ENCODE assay signal across 22 cellular contexts in genomic region chr19:51680474-51680873, GRCh38. TPM values are rescaled to one million over a fixed set of nuclear protein-coding genes. Genes with fewer than 3 reads are reported as not detected.
DNase-seq lines count a peak whose midpoint lies in the region; ATAC-seq, FAIRE-seq and TF ChIP-seq lines count a peak whose summit lies in the region.
"Had no signal": no experiment of that assay in that cellular context is flagged by ENCODE, and none has a peak within 500 bp of the region (broad histone marks: within the 10 kb centered on the region; RNA-seq: fewer than 3 reads in every experiment).

No MANE protein-coding gene starts in this region.

- no peak overlapping the region for H2BK15ac ChIP-seq in H1 (ENCODE audit: low read length)

- H3K27ac ChIP-seq in HepG2 (ENCODE audit: extremely low read length, insufficient read depth, low read length) (no peak overlapping the region), right lobe of liver (no peak overlapping the region), H1 (ENCODE audit: low read depth, low read length) (no peak overlapping the region)
- H3K27ac ChIP-seq: 22Rv1; BLaER1 treated with 17β-estradiol and CSF1 and Interleukin-3, amounts not matched to agents 10 nM and 100 nM had no signal

- TF ChIP-seq EP300 in HepG2 (IDR thresholded peaks at IDR 0.05; ENCODE audit: low read depth in 2 of 2, low read length in 2 of 2) = no peak
- TF ChIP-seq EP300 in HepG2 (CRISPR knock-in tag; IDR thresholded peaks at IDR 0.05; ENCODE audit: borderline replicate concordance) = no peak
- TF ChIP-seq EP300 in H1 (IDR thresholded peaks at IDR 0.05; ENCODE audit: borderline replicate concordance in 1 of 2, low read depth in 2 of 2, low read length in 2 of 2) = no peak

- no peak overlapping the region for H2AK5ac ChIP-seq in H1 (ENCODE audit: low read depth, low read length)

- H3K27me3 Mint-ChIP-seq in glutamatergic neuron (ENCODE audit: unreplicated experiment) = no peaks in the 10 kb centered on the region

- H2BK20ac ChIP-seq in H1 (ENCODE audit: low read length) = no peak overlapping the region

- DNase-seq in HepG2 (ENCODE audit: low spot score) = no peak
- DNase-seq in right lobe of liver = no peak
- no peak for DNase-seq in H1 (ENCODE audit: low read depth in 1 of 2, low spot score in 2 of 2)
- no peak for DNase-seq in pons (ENCODE audit: low spot score)
- no peak for DNase-seq in glutamatergic neuron
- DNase-seq: ACHN; AML-193; BE2C; CD4-positive, alpha-beta T cell; CD8-positive, alpha-beta memory T cell; DMS 273 treated with DMSO at 0.1 percent for 48 hours; DMS79; EL; GDM1; GOT3; H7; HCEC 1CT had no signal

- H3K9me3 Mint-ChIP-seq in glutamatergic neuron (ENCODE audit: unreplicated experiment) = no peaks in the 10 kb centered on the region

- H3K23me2 ChIP-seq in H1 (ENCODE audit: low read depth, low read length) = no peaks in the 10 kb centered on the region

- peaks cover 11% of the 10 kb centered on the region; the same call in 1 of the 2 replicates for H3K9me3 ChIP-seq in HepG2 (ENCODE audit: low read length)
- H3K9me3 ChIP-seq in right lobe of liver = no peaks in the 10 kb centered on the region
- peaks cover 4 to 11% of the 10 kb centered on the region in 2 experiments; a peak in 2 of 4 replicates for H3K9me3 ChIP-seq in H1 (ENCODE audit: insufficient read depth in 2 of 2, low read depth in 1 of 2, low read length in 1 of 2)

- intact Hi-C loops in HepG2 (cut with micrococcal nuclease; ENCODE audit: unreplicated experiment) (no loop called here), right lobe of liver (cut with DNase I) (no loop called here)

- POLR2A ChIA-PET in HepG2 (lab: Yijun Ruan, JAX) = no interaction called here
- POLR2A ChIA-PET in H1 (lab: Charles Lee; ENCODE audit: partially characterized antibody) = no interaction called here

- H3K4me2 ChIP-seq in HepG2 (ENCODE audit: low read depth, low read length) = no peak overlapping the region
- no peak overlapping the region for H3K4me2 ChIP-seq in H1 (ENCODE audit: insufficient read depth in 1 of 2, low read depth in 2 of 2, low read length in 2 of 2)

- TF ChIP-seq CTCF in HepG2 (CRISPR knock-in tag; IDR thresholded peaks at IDR 0.05) = no peak
- no peak for TF ChIP-seq CTCF in right lobe of liver (IDR thresholded peaks at IDR 0.05)
- no peak for TF ChIP-seq CTCF in H1 (IDR thresholded peaks at IDR 0.05; ENCODE audit: control extremely low read depth in 1 of 3, insufficient read depth in 1 of 3, low read depth in 1 of 3, low read length in 3 of 3)
- no peak for TF ChIP-seq CTCF in glutamatergic neuron (IDR thresholded peaks at IDR 0.05; ENCODE audit: partially characterized antibody, unreplicated experiment)

- H2AFZ ChIP-seq in HepG2 (ENCODE audit: low read length) (no peak overlapping the region), H1 (ENCODE audit: low read length) (no peak overlapping the region)

- TF ChIP-seq RAD21 in HepG2 (CRISPR knock-in tag; IDR thresholded peaks at IDR 0.05) (no peak), H1 (IDR thresholded peaks at IDR 0.05 in 1 of 2, conservative IDR thresholded peaks at IDR 0.05 in 1 of 2; ENCODE audit: low read depth in 2 of 2, low read length in 2 of 2) (no peak)

- H3K27ac Mint-ChIP-seq in glutamatergic neuron (ENCODE audit: unreplicated experiment) = no peak overlapping the region
- H3K27ac Mint-ChIP-seq: CD14-positive monocyte; CD4-positive, alpha-beta T cell; CD8-positive, alpha-beta memory T cell had no signal

- in situ Hi-C loops in HepG2 (cut with HindIII; ENCODE audit: extremely low pct_ligation_motif_present, low pct_unique_long_range_greater_than_20kb) = no loop called here

- H3K79me2 ChIP-seq in HepG2 (ENCODE audit: insufficient read depth, low read length) = no peaks in the 10 kb centered on the region
- no peaks in the 10 kb centered on the region for H3K79me2 ChIP-seq in H1 (ENCODE audit: control insufficient read depth in 1 of 2, insufficient read depth in 2 of 2, low read length in 2 of 2)

- H3K9ac ChIP-seq in HepG2 (ENCODE audit: insufficient read depth, low read depth, low read length) (no peak overlapping the region), H1 (replicated peaks in 1 of 4; ENCODE audit: extremely low read depth in 1 of 4, low read depth in 3 of 4, low read length in 3 of 4) (no peak overlapping the region)
- H3K9ac ChIP-seq: BLaER1 treated with 17β-estradiol and CSF1 and Interleukin-3, amounts not matched to agents 10 nM and 100 nM had no signal

- H3K56ac ChIP-seq in H1 (replicated peaks; ENCODE audit: insufficient read length, low read depth, low read length) = no peak overlapping the region

- H4K91ac ChIP-seq in H1 (replicated peaks; ENCODE audit: insufficient read length, low read length) = no peak overlapping the region

- H4K20me1 ChIP-seq in HepG2 (ENCODE audit: insufficient read depth, low read length) (no peaks in the 10 kb centered on the region), H1 (replicated peaks in 1 of 2; ENCODE audit: control insufficient read depth in 1 of 2, insufficient read depth in 2 of 2, low read length in 2 of 2) (no peaks in the 10 kb centered on the region)
- H4K20me1 ChIP-seq: BLaER1 treated with 17β-estradiol and CSF1 and Interleukin-3, amounts not matched to agents 10 nM and 100 nM had no signal

- no peaks in the 10 kb centered on the region for H3K4me1 ChIP-seq in HepG2 (ENCODE audit: insufficient read depth, low read length)
- no peaks in the 10 kb centered on the region for H3K4me1 ChIP-seq in right lobe of liver
- H3K4me1 ChIP-seq in H1 (replicated peaks in 1 of 4; ENCODE audit: control insufficient read depth in 3 of 4, insufficient read depth in 4 of 4, low read length in 3 of 4) = no peaks in the 10 kb centered on the region
- H3K4me1 ChIP-seq: BE2C had no signal

- no peak overlapping the region for H4K8ac ChIP-seq in H1 (ENCODE audit: extremely low read depth, insufficient read depth, low read length)

- no peak overlapping the region for H3K4ac ChIP-seq in H1 (replicated peaks; ENCODE audit: insufficient read length, low read depth, low read length)

- no peaks in the 10 kb centered on the region for H3K79me1 ChIP-seq in H1 (ENCODE audit: low read depth, low read length)

- no peak overlapping the region for H3K14ac ChIP-seq in H1 (ENCODE audit: insufficient read length)

- peaks cover 3% of the 10 kb centered on the region for H3K4me1 Mint-ChIP-seq in glutamatergic neuron (ENCODE audit: low read depth, unreplicated experiment)

- H3K27me3 ChIP-seq in HepG2 (ENCODE audit: control insufficient read depth in 1 of 2, insufficient read depth in 2 of 2, low read length in 2 of 2) (no peaks in the 10 kb centered on the region), right lobe of liver (no peaks in the 10 kb centered on the region), H1 (replicated peaks in 1 of 4; ENCODE audit: control insufficient read depth in 3 of 4, extremely low read depth in 1 of 4, insufficient read depth in 3 of 4, low read length in 3 of 4) (0 out of 7 replicates have a peak, but pooled peaks cover 0 to 4% (median 0%) of the 10 kb centered on the region in 4 experiments)
- H3K27me3 ChIP-seq: BE2C had no signal

- H3K4me3 ChIP-seq in HepG2 (replicated peaks in 1 of 3; ENCODE audit: insufficient read depth in 1 of 3, low read depth in 2 of 3, low read length in 3 of 3) (no peak overlapping the region), right lobe of liver (no peak overlapping the region), H1 (ENCODE audit: extremely low read depth in 1 of 4, insufficient read depth in 2 of 4, low read depth in 3 of 4, low read length in 4 of 4) (no peak overlapping the region)
- H3K4me3 ChIP-seq: BLaER1 treated with 17β-estradiol and CSF1 and Interleukin-3, amounts not matched to agents 10 nM and 100 nM; GM12878 had no signal

- WGBS in HepG2 (ENCODE audit: low lambda C conversion rate) = 82% methylated on average over 1 of the region's 1 CpG
- 31% methylated on average over 1 of the region's 1 CpG for WGBS in right lobe of liver (ENCODE audit: insufficient coverage, low coverage, low lambda C conversion rate, missing lambda C conversion rate)
- WGBS in H1 (ENCODE audit: extremely low coverage in 1 of 2, insufficient coverage in 1 of 2, insufficient read length in 1 of 2, insufficient replicate concordance in 2 of 2, low coverage in 1 of 2, low lambda C conversion rate in 2 of 2, missing lambda C conversion rate in 1 of 2), 2 experiments = 92% methylated on average over 1 of the region's 1 CpG; no CpG with 5 or more reads in 1 of the 2 experiments

- TF ChIP-seq POLR2A in HepG2 (IDR thresholded peaks at IDR 0.05; ENCODE audit: insufficient read depth in 1 of 2, low read depth in 2 of 2, low read length in 2 of 2) = no peak
- TF ChIP-seq POLR2A in right lobe of liver (IDR thresholded peaks at IDR 0.05) = no peak
- TF ChIP-seq POLR2A in H1 (IDR thresholded peaks at IDR 0.05; ENCODE audit: control extremely low read depth in 1 of 2, low read depth in 2 of 2, low read length in 2 of 2) = no peak

- no peak overlapping the region for H2BK5ac ChIP-seq in H1 (ENCODE audit: low read depth, low read length)

- no TSS peak for BruUV-seq in HepG2 (replicated peaks; lab: Mats Ljungman, UMichigan)

- CTCF ChIA-PET in HepG2 (lab: Yijun Ruan, JAX; ENCODE audit: low intra/inter-chr PET ratio, low total read pairs) = no interaction called here
- CTCF ChIA-PET in H1 (lab: Charles Lee; ENCODE audit: partially characterized antibody) = interaction anchor here (1.3 to 3.7 kb wide), 3 partner anchors 11 to 21 kb away, joined by 4 to 13 read pairs (median 11); no protein-coding TSS in a partner anchor

- H3K36me3 Mint-ChIP-seq in glutamatergic neuron (ENCODE audit: unreplicated experiment) = no peaks in the 10 kb centered on the region

- H3K36me3 ChIP-seq in HepG2 (replicated peaks in 1 of 2; ENCODE audit: control insufficient read depth in 1 of 2, insufficient read depth in 2 of 2, low read length in 2 of 2) = no peaks in the 10 kb centered on the region
- no peaks in the 10 kb centered on the region for H3K36me3 ChIP-seq in right lobe of liver
- H3K36me3 ChIP-seq in H1 (ENCODE audit: control insufficient read depth in 2 of 4, insufficient read depth in 4 of 4, low read length in 3 of 4) = no peaks in the 10 kb centered on the region
- H3K36me3 ChIP-seq: BE2C; BLaER1 treated with 17β-estradiol and CSF1 and Interleukin-3, amounts not matched to agents 10 nM and 100 nM had no signal

- FAIRE-seq in HepG2 (lab: Jason Lieb, UNC) (no peak), H1 (lab: Jason Lieb, UNC) (no peak)
- FAIRE-seq: D721Med, GM12878 had no signal

- ATAC-seq in HepG2 (no peak), right lobe of liver (no peak)
- ATAC-seq: GM12878 had no signal

- no peak overlapping the region for H3K23ac ChIP-seq in H1 (ENCODE audit: insufficient read length)

- H3K4me3 Mint-ChIP-seq in glutamatergic neuron (ENCODE audit: unreplicated experiment) = no peak overlapping the region
- H3K4me3 Mint-ChIP-seq: CD4-positive, alpha-beta T cell had no signal

- H3K18ac ChIP-seq in H1 (ENCODE audit: extremely low read depth, low read length) = no peak overlapping the region

- H2BK12ac ChIP-seq in H1 (ENCODE audit: low read depth, low read length) = no peak overlapping the region

- H4K5ac ChIP-seq in H1 (ENCODE audit: insufficient read length, low read depth, low read length) = no peak overlapping the region

- no peak overlapping the region for H2BK120ac ChIP-seq in H1 (replicated peaks; ENCODE audit: low read depth, low read length)

RNA-seq across cellular contexts. Expression of gene SPACA6, which starts 12.7 kb away (rescaled TPM):
- 0.53 and 2.2 TPM in 2 replicates for total RNA-seq in HepG2 (2016; rRNA removed; fragmentation: Illumina TruSeq; extraction: Trizol)
- total RNA-seq in HepG2 (2016; cell fraction: cytosol; rRNA removed; fragmentation: Illumina TruSeq; extraction: Trizol; ENCODE audit: low read depth) = 1.1 and 1.9 TPM in 2 replicates
- total RNA-seq in HepG2 (2016; cell fraction: insoluble cytoplasmic fraction; rRNA removed; fragmentation: Illumina TruSeq; extraction: Trizol) = 2.6 TPM in 1 of 2 replicates, not detected in the other
- 0.53 and 1.2 TPM in 2 replicates for total RNA-seq in HepG2 (2016; cell fraction: membrane; rRNA removed; fragmentation: Illumina TruSeq; extraction: Trizol)
- 2.1 and 4.9 TPM in 2 replicates for total RNA-seq in HepG2 (2016; cell fraction: nucleus; rRNA removed; fragmentation: Illumina TruSeq; extraction: Trizol)
- 1.4 and 2.3 TPM in 2 replicates for polyA plus RNA-seq in HepG2 (2011; rRNA removed)
- 0.26 and 0.76 TPM in 2 replicates for polyA plus RNA-seq in HepG2 (2011; cell fraction: cytosol; rRNA removed)
- 12.4 and 14.0 TPM in 2 replicates for polyA plus RNA-seq in HepG2 (2011; cell fraction: nucleus; rRNA removed)
- polyA plus RNA-seq in HepG2 (2012) = 2.2 and 3.3 TPM in 2 replicates
- 0.78 and 0.85 TPM in 2 replicates for polyA plus RNA-seq in HepG2 (2016; cell fraction: cytosol; fragmentation: Illumina TruSeq; extraction: Trizol; ENCODE audit: low read depth)
- polyA plus RNA-seq in HepG2 (2016; cell fraction: insoluble cytoplasmic fraction; fragmentation: Illumina TruSeq; extraction: Trizol; ENCODE audit: low read depth) = 0.48 and 0.82 TPM in 2 replicates
- polyA plus RNA-seq in HepG2 (2016; cell fraction: membrane; fragmentation: Illumina TruSeq; extraction: Trizol; ENCODE audit: low read depth) = 0.42 and 1.5 TPM in 2 replicates
- polyA plus RNA-seq in HepG2 (2016; cell fraction: nucleus; fragmentation: Illumina TruSeq; extraction: Trizol; ENCODE audit: insufficient read depth, low read depth) = 9.6 and 9.8 TPM in 2 replicates
- 1.8 and 1.9 TPM in 2 replicates for polyA minus RNA-seq in HepG2 (2011; rRNA and poly(A)+ RNA removed; ENCODE audit: low replicate concordance)
- not detected in 2 replicates for polyA minus RNA-seq in HepG2 (2011; cell fraction: cytosol; rRNA and poly(A)+ RNA removed)
- 6.3 and 6.8 TPM in 2 replicates for polyA minus RNA-seq in HepG2 (2011; cell fraction: nucleus; rRNA and poly(A)+ RNA removed)
- total RNA-seq in right lobe of liver = 1 to 10 TPM in 5 of 6 experiments, under 1 TPM in 1; 0.98 to 4.7 (median 2.3) TPM
- 4.1 and 7.5 TPM in 2 replicates for total RNA-seq in H1 (2021; fragmentation: NEBNext Ultra II Directional; extraction: Animal tissue kit (Norgen Biotek cat#: 25700))
- polyA plus RNA-seq in H1 (2011; rRNA removed) = 7.1 and 9.7 TPM in 2 replicates
- 8.5 TPM for polyA plus RNA-seq in H1 (2011; cell fraction: cytosol; rRNA removed)
- polyA plus RNA-seq in H1 (2011; cell fraction: nucleus; rRNA removed) = 23.1 TPM
- polyA plus RNA-seq in H1 (2012, experiment 1 of 2) = 6.3 to 8.0 TPM (median 7.3 TPM) in 4 replicates
- polyA plus RNA-seq in H1 (2012, experiment 2 of 2) = 6.1 TPM
- polyA plus RNA-seq in H1 (2013, experiment 1 of 2) = 4.7 TPM
- 4.4 TPM for polyA plus RNA-seq in H1 (2013, experiment 2 of 2)
- polyA minus RNA-seq in H1 (2011; rRNA and poly(A)+ RNA removed) = 1.3 and 2.3 TPM in 2 replicates
- polyA minus RNA-seq in H1 (2011; cell fraction: cytosol; rRNA and poly(A)+ RNA removed) = 1.4 TPM
- polyA minus RNA-seq in H1 (2011; cell fraction: nucleus; rRNA and poly(A)+ RNA removed) = 7.4 TPM
- 27.2 TPM for total RNA-seq in glutamatergic neuron (ENCODE audit: unreplicated experiment)

RNA-seq across cellular contexts. Expression of gene SIGLEC14, which starts 33.8 kb away (rescaled TPM):
- 0.09 TPM in 1 of 2 replicates, not detected in the other for total RNA-seq in HepG2 (2016; rRNA removed; fragmentation: Illumina TruSeq; extraction: Trizol)
- not detected in 2 replicates for total RNA-seq in HepG2 (2016; cell fraction: cytosol; rRNA removed; fragmentation: Illumina TruSeq; extraction: Trizol; ENCODE audit: low read depth)
- 0.13 TPM in 1 of 2 replicates, not detected in the other for total RNA-seq in HepG2 (2016; cell fraction: insoluble cytoplasmic fraction; rRNA removed; fragmentation: Illumina TruSeq; extraction: Trizol)
- 0.09 and 0.10 TPM in 2 replicates for total RNA-seq in HepG2 (2016; cell fraction: membrane; rRNA removed; fragmentation: Illumina TruSeq; extraction: Trizol)
- not detected in 2 replicates for total RNA-seq in HepG2 (2016; cell fraction: nucleus; rRNA removed; fragmentation: Illumina TruSeq; extraction: Trizol)
- 0.04 and 0.05 TPM in 2 replicates for polyA plus RNA-seq in HepG2 (2011; rRNA removed)
- 0.06 TPM in 1 of 2 replicates, not detected in the other for polyA plus RNA-seq in HepG2 (2011; cell fraction: cytosol; rRNA removed)
- polyA plus RNA-seq in HepG2 (2011; cell fraction: nucleus; rRNA removed) = not detected in 2 replicates
- 0.09 TPM in 1 of 2 replicates, not detected in the other for polyA plus RNA-seq in HepG2 (2012)
- not detected in 2 replicates for polyA plus RNA-seq in HepG2 (2016; cell fraction: cytosol; fragmentation: Illumina TruSeq; extraction: Trizol; ENCODE audit: low read depth)
- 0.11 and 0.14 TPM in 2 replicates for polyA plus RNA-seq in HepG2 (2016; cell fraction: insoluble cytoplasmic fraction; fragmentation: Illumina TruSeq; extraction: Trizol; ENCODE audit: low read depth)
- polyA plus RNA-seq in HepG2 (2016; cell fraction: membrane; fragmentation: Illumina TruSeq; extraction: Trizol; ENCODE audit: low read depth) = 0.11 and 0.20 TPM in 2 replicates
- polyA plus RNA-seq in HepG2 (2016; cell fraction: nucleus; fragmentation: Illumina TruSeq; extraction: Trizol; ENCODE audit: insufficient read depth, low read depth) = 0.28 TPM in 1 of 2 replicates, not detected in the other
- polyA minus RNA-seq in HepG2 (2011; rRNA and poly(A)+ RNA removed; ENCODE audit: low replicate concordance) = 0.14 TPM in 1 of 2 replicates, not detected in the other
- not detected in 2 replicates for polyA minus RNA-seq in HepG2 (2011; cell fraction: cytosol; rRNA and poly(A)+ RNA removed)
- polyA minus RNA-seq in HepG2 (2011; cell fraction: nucleus; rRNA and poly(A)+ RNA removed) = not detected in 2 replicates
- total RNA-seq in right lobe of liver = 1 to 10 TPM in 4 of 6 experiments, not detected in 2; 2.9 to 6.1 (median 3.4) TPM
- total RNA-seq in H1 (2021; fragmentation: NEBNext Ultra II Directional; extraction: Animal tissue kit (Norgen Biotek cat#: 25700)) = not detected in 2 replicates
- not detected in 2 replicates for polyA plus RNA-seq in H1 (2011; rRNA removed)
- not detected for polyA plus RNA-seq in H1 (2011; cell fraction: cytosol; rRNA removed)
- polyA plus RNA-seq in H1 (2011; cell fraction: nucleus; rRNA removed) = not detected
- 0.08 TPM in 1 of 4 replicates, not detected in the others for polyA plus RNA-seq in H1 (2012, experiment 1 of 2)
- not detected for polyA plus RNA-seq in H1 (2012, experiment 2 of 2)
- polyA plus RNA-seq in H1 (2013, experiment 1 of 2) = not detected
- polyA plus RNA-seq in H1 (2013, experiment 2 of 2) = 0.04 TPM
- not detected in 2 replicates for polyA minus RNA-seq in H1 (2011; rRNA and poly(A)+ RNA removed)
- not detected for polyA minus RNA-seq in H1 (2011; cell fraction: cytosol; rRNA and poly(A)+ RNA removed)
- polyA minus RNA-seq in H1 (2011; cell fraction: nucleus; rRNA and poly(A)+ RNA removed) = not detected
- total RNA-seq in glutamatergic neuron (ENCODE audit: unreplicated experiment) = not detected
- total RNA-seq: H7 had no signal
- polyA plus RNA-seq: CD8-positive, alpha-beta memory T cell had no signal

RNA-seq across cellular contexts. Expression of gene HAS1, which starts 43.3 kb away (rescaled TPM):
- total RNA-seq in HepG2 (2016; rRNA removed; fragmentation: Illumina TruSeq; extraction: Trizol) (not detected in 2 replicates), right lobe of liver (not detected), glutamatergic neuron (ENCODE audit: unreplicated experiment) (4.4 TPM)
- total RNA-seq in HepG2 (2016; cell fraction: cytosol; rRNA removed; fragmentation: Illumina TruSeq; extraction: Trizol; ENCODE audit: low read depth) = not detected in 2 replicates
- total RNA-seq in HepG2 (2016; cell fraction: insoluble cytoplasmic fraction; rRNA removed; fragmentation: Illumina TruSeq; extraction: Trizol) = not detected in 2 replicates
- total RNA-seq in HepG2 (2016; cell fraction: membrane; rRNA removed; fragmentation: Illumina TruSeq; extraction: Trizol) = not detected in 2 replicates
- total RNA-seq in HepG2 (2016; cell fraction: nucleus; rRNA removed; fragmentation: Illumina TruSeq; extraction: Trizol) = not detected in 2 replicates
- polyA plus RNA-seq in HepG2 (2011; rRNA removed) (0.12 TPM in 1 of 2 replicates, not detected in the other), H1 (2011; rRNA removed) (1.5 and 1.9 TPM in 2 replicates)
- not detected in 2 replicates for polyA plus RNA-seq in HepG2 (2011; cell fraction: cytosol; rRNA removed)
- not detected in 2 replicates for polyA plus RNA-seq in HepG2 (2011; cell fraction: nucleus; rRNA removed)
- not detected in 2 replicates for polyA plus RNA-seq in HepG2 (2012)
- polyA plus RNA-seq in HepG2 (2016; cell fraction: cytosol; fragmentation: Illumina TruSeq; extraction: Trizol; ENCODE audit: low read depth) = not detected in 2 replicates
- polyA plus RNA-seq in HepG2 (2016; cell fraction: insoluble cytoplasmic fraction; fragmentation: Illumina TruSeq; extraction: Trizol; ENCODE audit: low read depth) = not detected in 2 replicates
- polyA plus RNA-seq in HepG2 (2016; cell fraction: membrane; fragmentation: Illumina TruSeq; extraction: Trizol; ENCODE audit: low read depth) = not detected in 2 replicates
- not detected in 2 replicates for polyA plus RNA-seq in HepG2 (2016; cell fraction: nucleus; fragmentation: Illumina TruSeq; extraction: Trizol; ENCODE audit: insufficient read depth, low read depth)
- not detected in 2 replicates for polyA minus RNA-seq in HepG2 (2011; rRNA and poly(A)+ RNA removed; ENCODE audit: low replicate concordance)
- polyA minus RNA-seq in HepG2 (2011; cell fraction: cytosol; rRNA and poly(A)+ RNA removed) = not detected in 2 replicates
- not detected in 2 replicates for polyA minus RNA-seq in HepG2 (2011; cell fraction: nucleus; rRNA and poly(A)+ RNA removed)
- 0.19 TPM in 1 of 2 replicates, not detected in the other for total RNA-seq in H1 (2021; fragmentation: NEBNext Ultra II Directional; extraction: Animal tissue kit (Norgen Biotek cat#: 25700))
- 1.2 TPM for polyA plus RNA-seq in H1 (2011; cell fraction: cytosol; rRNA removed)
- 1.6 TPM for polyA plus RNA-seq in H1 (2011; cell fraction: nucleus; rRNA removed)
- 0.76 to 1.2 TPM (median 1.00 TPM) in 4 replicates for polyA plus RNA-seq in H1 (2012, experiment 1 of 2)
- polyA plus RNA-seq in H1 (2012, experiment 2 of 2) = 1.2 TPM
- 0.51 TPM for polyA plus RNA-seq in H1 (2013, experiment 1 of 2)
- polyA plus RNA-seq in H1 (2013, experiment 2 of 2) = 0.28 TPM
- 0.19 and 0.32 TPM in 2 replicates for polyA minus RNA-seq in H1 (2011; rRNA and poly(A)+ RNA removed)
- not detected for polyA minus RNA-seq in H1 (2011; cell fraction: cytosol; rRNA and poly(A)+ RNA removed)
- polyA minus RNA-seq in H1 (2011; cell fraction: nucleus; rRNA and poly(A)+ RNA removed) = 1.5 TPM
- total RNA-seq: CD4-positive, alpha-beta T cell; CD8-positive, alpha-beta memory T cell; GM12878; H7 had no signal
- polyA plus RNA-seq: CD8-positive, alpha-beta memory T cell; GM12878 had no signal

RNA-seq across cellular contexts. Expression of gene SIGLEC5, which starts 50.3 kb away (rescaled TPM):
- total RNA-seq in HepG2 (2016; rRNA removed; fragmentation: Illumina TruSeq; extraction: Trizol) (not detected in 2 replicates), right lobe of liver (1 to 10 TPM in 1 of 6 experiments, under 1 TPM in 2, not detected in 3; 0.89 to 1.1 (median 0.92) TPM), glutamatergic neuron (ENCODE audit: unreplicated experiment) (not detected)
- not detected in 2 replicates for total RNA-seq in HepG2 (2016; cell fraction: cytosol; rRNA removed; fragmentation: Illumina TruSeq; extraction: Trizol; ENCODE audit: low read depth)
- total RNA-seq in HepG2 (2016; cell fraction: insoluble cytoplasmic fraction; rRNA removed; fragmentation: Illumina TruSeq; extraction: Trizol) = not detected in 2 replicates
- not detected in 2 replicates for total RNA-seq in HepG2 (2016; cell fraction: membrane; rRNA removed; fragmentation: Illumina TruSeq; extraction: Trizol)
- not detected in 2 replicates for total RNA-seq in HepG2 (2016; cell fraction: nucleus; rRNA removed; fragmentation: Illumina TruSeq; extraction: Trizol)
- polyA plus RNA-seq in HepG2 (2011; rRNA removed) (not detected in 2 replicates), H1 (2011; rRNA removed) (not detected in 2 replicates)
- polyA plus RNA-seq in HepG2 (2011; cell fraction: cytosol; rRNA removed) = not detected in 2 replicates
- polyA plus RNA-seq in HepG2 (2011; cell fraction: nucleus; rRNA removed) = not detected in 2 replicates
- polyA plus RNA-seq in HepG2 (2012) = not detected in 2 replicates
- polyA plus RNA-seq in HepG2 (2016; cell fraction: cytosol; fragmentation: Illumina TruSeq; extraction: Trizol; ENCODE audit: low read depth) = not detected in 2 replicates
- not detected in 2 replicates for polyA plus RNA-seq in HepG2 (2016; cell fraction: insoluble cytoplasmic fraction; fragmentation: Illumina TruSeq; extraction: Trizol; ENCODE audit: low read depth)
- not detected in 2 replicates for polyA plus RNA-seq in HepG2 (2016; cell fraction: membrane; fragmentation: Illumina TruSeq; extraction: Trizol; ENCODE audit: low read depth)
- not detected in 2 replicates for polyA plus RNA-seq in HepG2 (2016; cell fraction: nucleus; fragmentation: Illumina TruSeq; extraction: Trizol; ENCODE audit: insufficient read depth, low read depth)
- polyA minus RNA-seq in HepG2 (2011; rRNA and poly(A)+ RNA removed; ENCODE audit: low replicate concordance) = not detected in 2 replicates
- not detected in 2 replicates for polyA minus RNA-seq in HepG2 (2011; cell fraction: cytosol; rRNA and poly(A)+ RNA removed)
- polyA minus RNA-seq in HepG2 (2011; cell fraction: nucleus; rRNA and poly(A)+ RNA removed) = not detected in 2 replicates
- total RNA-seq in H1 (2021; fragmentation: NEBNext Ultra II Directional; extraction: Animal tissue kit (Norgen Biotek cat#: 25700)) = not detected in 2 replicates
- polyA plus RNA-seq in H1 (2011; cell fraction: cytosol; rRNA removed) = not detected
- not detected for polyA plus RNA-seq in H1 (2011; cell fraction: nucleus; rRNA removed)
- polyA plus RNA-seq in H1 (2012, experiment 1 of 2) = not detected in 4 replicates
- not detected for polyA plus RNA-seq in H1 (2012, experiment 2 of 2)
- not detected for polyA plus RNA-seq in H1 (2013, experiment 1 of 2)
- polyA plus RNA-seq in H1 (2013, experiment 2 of 2) = not detected
- not detected in 2 replicates for polyA minus RNA-seq in H1 (2011; rRNA and poly(A)+ RNA removed)
- polyA minus RNA-seq in H1 (2011; cell fraction: cytosol; rRNA and poly(A)+ RNA removed) = not detected
- not detected for polyA minus RNA-seq in H1 (2011; cell fraction: nucleus; rRNA and poly(A)+ RNA removed)
- total RNA-seq: CD4-positive, alpha-beta T cell; H7 had no signal
- polyA plus RNA-seq: CD8-positive, alpha-beta memory T cell had no signal

Comparison
In these comparisons a context has a peak if more than half of its experiments do, and no peak if none do; other contexts are left out.
1. Of the 41 proteins assayed by ChIP-seq in both HepG2 and H1: peak only in HepG2: none; only in H1: none; in both: CEBPB; in neither: 40.